5 cellular contexts compared by ENCODE assay signal in genomic region chr17:5130261-5130660, GRCh38. TPM values are rescaled to one million over a fixed set of nuclear protein-coding genes. Genes with fewer than 3 reads are reported as not detected.
"Had no signal": no experiment of that assay in that cellular context is flagged by ENCODE, and none has a peak within 500 bp of the region (broad histone marks: within the 10 kb centered on the region; RNA-seq: fewer than 3 reads in every experiment).

No MANE protein-coding gene starts in this region.

RNA-seq across cellular contexts. Expression of gene USP6, which starts 14.4 kb away (rescaled TPM):
- total RNA-seq: MCF 10A, NCI-H460, RPMI7951, SJCRH30, SK-MEL-5 had no signal

RNA-seq across cellular contexts. Expression of gene ZFP3, which starts 52.0 kb away (rescaled TPM):
- total RNA-seq: MCF 10A, NCI-H460, SK-MEL-5 had no signal
